ENCODE assay signal across 1 cellular context in the genomic region with DNA sequence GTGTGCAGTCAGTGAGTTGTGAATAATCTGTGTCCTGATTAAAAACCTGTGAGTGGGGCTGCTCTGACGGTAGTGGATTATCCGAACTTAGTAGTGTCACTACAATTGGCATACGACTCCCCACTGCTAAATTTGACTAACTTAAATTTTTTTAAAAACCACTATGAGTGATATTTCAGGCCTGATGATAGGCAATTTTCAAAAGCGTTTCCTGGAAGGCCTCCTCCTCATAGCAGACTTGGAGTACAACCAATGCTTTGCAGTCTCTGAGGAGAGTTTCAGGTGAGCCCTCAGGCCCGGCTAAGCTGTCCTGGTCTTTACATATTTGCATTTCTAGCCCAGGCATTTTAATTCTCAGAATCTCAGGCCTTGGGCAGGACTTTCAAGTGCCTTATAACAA.
TF ChIP-seq lines count a peak whose summit lies in the region.

No MANE protein-coding gene starts in this region.

TF ChIP-seq in WTC11, 78 proteins besides CTCF, POLR2A, EP300 and RAD21 (continued from another document):
- TF ChIP-seq, protein P1, sequence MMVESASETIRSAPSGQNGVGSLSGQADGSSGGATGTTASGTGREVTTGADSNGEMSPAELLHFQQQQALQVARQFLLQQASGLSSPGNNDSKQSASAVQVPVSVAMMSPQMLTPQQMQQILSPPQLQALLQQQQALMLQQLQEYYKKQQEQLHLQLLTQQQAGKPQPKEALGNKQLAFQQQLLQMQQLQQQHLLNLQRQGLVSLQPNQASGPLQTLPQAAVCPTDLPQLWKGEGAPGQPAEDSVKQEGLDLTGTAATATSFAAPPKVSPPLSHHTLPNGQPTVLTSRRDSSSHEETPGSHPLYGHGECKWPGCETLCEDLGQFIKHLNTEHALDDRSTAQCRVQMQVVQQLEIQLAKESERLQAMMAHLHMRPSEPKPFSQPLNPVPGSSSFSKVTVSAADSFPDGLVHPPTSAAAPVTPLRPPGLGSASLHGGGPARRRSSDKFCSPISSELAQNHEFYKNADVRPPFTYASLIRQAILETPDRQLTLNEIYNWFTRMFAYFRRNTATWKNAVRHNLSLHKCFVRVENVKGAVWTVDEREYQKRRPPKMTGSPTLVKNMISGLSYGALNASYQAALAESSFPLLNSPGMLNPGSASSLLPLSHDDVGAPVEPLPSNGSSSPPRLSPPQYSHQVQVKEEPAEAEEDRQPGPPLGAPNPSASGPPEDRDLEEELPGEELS (CRISPR knock-in tag; IDR thresholded peaks at IDR 0.05) = no peak
- TF ChIP-seq TP53 (CRISPR knock-in tag; IDR thresholded peaks at IDR 0.05) (no peak), ZNF416 (CRISPR knock-in tag; IDR thresholded peaks at IDR 0.05) (no peak), PREB (CRISPR knock-in tag; IDR thresholded peaks at IDR 0.05; ENCODE audit: borderline replicate concordance) (no peak), NFATC4 (CRISPR knock-in tag; IDR thresholded peaks at IDR 0.05) (no peak), ZNF232 (CRISPR knock-in tag; IDR thresholded peaks at IDR 0.05) (no peak), PRDM15 (CRISPR knock-in tag; IDR thresholded peaks at IDR 0.05) (no peak), ZNF138 (CRISPR knock-in tag; conservative IDR thresholded peaks at IDR 0.05) (no peak), ESRRA (CRISPR knock-in tag; IDR thresholded peaks at IDR 0.05; ENCODE audit: borderline replicate concordance) (no peak), JAZF1 (CRISPR knock-in tag; IDR thresholded peaks at IDR 0.05) (no peak), ETV6 (CRISPR knock-in tag; IDR thresholded peaks at IDR 0.05) (no peak), ATF6 (CRISPR knock-in tag; IDR thresholded peaks at IDR 0.05) (no peak)
- TF ChIP-seq, protein P2, sequence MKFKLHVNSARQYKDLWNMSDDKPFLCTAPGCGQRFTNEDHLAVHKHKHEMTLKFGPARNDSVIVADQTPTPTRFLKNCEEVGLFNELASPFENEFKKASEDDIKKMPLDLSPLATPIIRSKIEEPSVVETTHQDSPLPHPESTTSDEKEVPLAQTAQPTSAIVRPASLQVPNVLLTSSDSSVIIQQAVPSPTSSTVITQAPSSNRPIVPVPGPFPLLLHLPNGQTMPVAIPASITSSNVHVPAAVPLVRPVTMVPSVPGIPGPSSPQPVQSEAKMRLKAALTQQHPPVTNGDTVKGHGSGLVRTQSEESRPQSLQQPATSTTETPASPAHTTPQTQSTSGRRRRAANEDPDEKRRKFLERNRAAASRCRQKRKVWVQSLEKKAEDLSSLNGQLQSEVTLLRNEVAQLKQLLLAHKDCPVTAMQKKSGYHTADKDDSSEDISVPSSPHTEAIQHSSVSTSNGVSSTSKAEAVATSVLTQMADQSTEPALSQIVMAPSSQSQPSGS (CRISPR knock-in tag; IDR thresholded peaks at IDR 0.05; ENCODE audit: borderline replicate concordance, low read depth) = no peak
- TF ChIP-seq, protein P3, sequence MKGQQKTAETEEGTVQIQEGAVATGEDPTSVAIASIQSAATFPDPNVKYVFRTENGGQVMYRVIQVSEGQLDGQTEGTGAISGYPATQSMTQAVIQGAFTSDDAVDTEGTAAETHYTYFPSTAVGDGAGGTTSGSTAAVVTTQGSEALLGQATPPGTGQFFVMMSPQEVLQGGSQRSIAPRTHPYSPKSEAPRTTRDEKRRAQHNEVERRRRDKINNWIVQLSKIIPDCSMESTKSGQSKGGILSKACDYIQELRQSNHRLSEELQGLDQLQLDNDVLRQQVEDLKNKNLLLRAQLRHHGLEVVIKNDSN (CRISPR knock-in tag; IDR thresholded peaks at IDR 0.05) = no peak
- TF ChIP-seq, protein P4, sequence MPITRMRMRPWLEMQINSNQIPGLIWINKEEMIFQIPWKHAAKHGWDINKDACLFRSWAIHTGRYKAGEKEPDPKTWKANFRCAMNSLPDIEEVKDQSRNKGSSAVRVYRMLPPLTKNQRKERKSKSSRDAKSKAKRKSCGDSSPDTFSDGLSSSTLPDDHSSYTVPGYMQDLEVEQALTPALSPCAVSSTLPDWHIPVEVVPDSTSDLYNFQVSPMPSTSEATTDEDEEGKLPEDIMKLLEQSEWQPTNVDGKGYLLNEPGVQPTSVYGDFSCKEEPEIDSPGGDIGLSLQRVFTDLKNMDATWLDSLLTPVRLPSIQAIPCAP (CRISPR knock-in tag; IDR thresholded peaks at IDR 0.05) = no peak
- TF ChIP-seq, protein P5, sequence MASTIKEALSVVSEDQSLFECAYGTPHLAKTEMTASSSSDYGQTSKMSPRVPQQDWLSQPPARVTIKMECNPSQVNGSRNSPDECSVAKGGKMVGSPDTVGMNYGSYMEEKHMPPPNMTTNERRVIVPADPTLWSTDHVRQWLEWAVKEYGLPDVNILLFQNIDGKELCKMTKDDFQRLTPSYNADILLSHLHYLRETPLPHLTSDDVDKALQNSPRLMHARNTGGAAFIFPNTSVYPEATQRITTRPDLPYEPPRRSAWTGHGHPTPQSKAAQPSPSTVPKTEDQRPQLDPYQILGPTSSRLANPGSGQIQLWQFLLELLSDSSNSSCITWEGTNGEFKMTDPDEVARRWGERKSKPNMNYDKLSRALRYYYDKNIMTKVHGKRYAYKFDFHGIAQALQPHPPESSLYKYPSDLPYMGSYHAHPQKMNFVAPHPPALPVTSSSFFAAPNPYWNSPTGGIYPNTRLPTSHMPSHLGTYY (CRISPR knock-in tag; IDR thresholded peaks at IDR 0.05) = no peak
- TF ChIP-seq, protein P6, sequence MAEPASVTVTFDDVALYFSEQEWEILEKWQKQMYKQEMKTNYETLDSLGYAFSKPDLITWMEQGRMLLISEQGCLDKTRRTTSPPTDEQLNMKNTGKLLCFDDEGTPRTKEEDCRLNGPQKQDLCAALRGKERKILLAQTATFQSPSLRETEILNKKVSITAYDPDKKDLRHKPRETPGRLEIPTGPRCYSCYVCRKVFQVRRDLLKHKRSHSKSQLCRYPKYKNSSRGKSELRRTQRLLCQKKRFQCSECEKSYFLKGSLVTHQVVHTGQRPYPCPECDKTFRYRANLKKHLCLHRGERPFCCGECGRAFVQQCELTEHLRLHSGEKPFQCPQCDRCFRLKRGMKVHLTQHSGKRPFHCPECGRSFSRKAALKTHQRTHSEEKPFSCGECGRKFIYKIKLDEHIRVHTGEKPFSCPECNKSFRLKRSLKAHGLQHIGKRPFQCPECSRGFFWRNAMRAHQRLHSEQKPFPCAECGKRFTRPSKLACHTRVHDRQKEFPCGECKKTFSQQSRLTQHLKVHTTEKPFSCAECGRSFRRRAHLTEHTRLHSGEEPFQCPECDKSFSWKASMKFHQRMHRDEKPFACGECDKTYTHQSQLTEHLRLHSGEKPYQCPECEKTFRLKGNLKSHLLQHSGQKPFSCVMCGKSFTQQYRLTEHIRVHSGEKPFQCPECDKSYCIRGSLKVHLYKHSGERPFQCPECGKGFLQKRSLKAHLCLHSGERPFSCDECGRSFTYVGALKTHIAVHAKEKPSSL (CRISPR knock-in tag; conservative IDR thresholded peaks at IDR 0.05) = no peak
